ENCODE assay signal across 1 cellular context in genomic region chr3:13507247-13507790, GRCh38.
TF ChIP-seq lines count a peak whose summit lies in the region.

No MANE protein-coding gene starts in this region.

TF ChIP-seq in IMR-90, 13 proteins besides CTCF, POLR2A, EP300 and RAD21:
- no peak for TF ChIP-seq USF2 (IDR thresholded peaks at IDR 0.05; ENCODE audit: low read depth, low read length)
- no peak for TF ChIP-seq ELK1 (IDR thresholded peaks at IDR 0.05; ENCODE audit: borderline replicate concordance, low read depth, low read length)
- TF ChIP-seq MAFK (IDR thresholded peaks at IDR 0.05; ENCODE audit: low read depth, low read length) = no peak
TF ChIP-seq in IMR-90: peak in this region for 0.
